In genomic region chr20:44692932-44693476, GRCh38 we compare ENCODE assay signal across 10 cellular contexts. TPM values are rescaled to one million over a fixed set of nuclear protein-coding genes. Genes with fewer than 3 reads are reported as not detected.
DNase-seq lines count a peak whose midpoint lies in the region; ATAC-seq, FAIRE-seq and TF ChIP-seq lines count a peak whose summit lies in the region.
"Had no signal": no experiment of that assay in that cellular context is flagged by ENCODE, and none has a peak within 500 bp of the region (broad histone marks: within the 10 kb centered on the region; RNA-seq: fewer than 3 reads in every experiment).

No MANE protein-coding gene starts in this region.

- no peak overlapping the region for H3K4me3 Mint-ChIP-seq in effector memory CD8-positive, alpha-beta T cell

- DNase-seq in HTR-8/SVneo (ENCODE audit: insufficient read length, low spot score), result peak; percentile 100
- peak; percentile 73 for DNase-seq in bronchial epithelial cell (ENCODE audit: low read depth)
- DNase-seq in kidney, result peak; percentile 94
- DNase-seq in thyroid gland, result peak; percentile 28 to 42
- no peak for DNase-seq in cerebellar nuclear complex (lab: John Stamatoyannopoulos, UW)
- DNase-seq in NCI-H748 (lab: John Stamatoyannopoulos, UW; ENCODE audit: unreplicated experiment), result no peak
- DNase-seq in effector memory CD8-positive, alpha-beta T cell, result no peak
- DNase-seq: Kasumi-1 had no signal

- peaks cover 0 to 4% of the 10 kb centered on the region in 2 donors for H3K4me1 ChIP-seq in kidney (ENCODE audit: control insufficient read depth in 1 of 2, insufficient read depth in 1 of 2, low read depth in 1 of 2, low read length in 2 of 2)
- H3K4me1 ChIP-seq in thyroid gland, result peaks cover 0 to 14% of the 10 kb centered on the region in 2 donors

- peak; percentile 99 for FAIRE-seq in HTR-8/SVneo (lab: Jason Lieb, UNC)
- FAIRE-seq in bronchial epithelial cell (lab: Jason Lieb, UNC), result no peak
- no peak for FAIRE-seq in kidney (lab: Jason Lieb, UNC)

- H3K36me3 ChIP-seq in bronchial epithelial cell (ENCODE audit: control insufficient read depth, insufficient read depth, low read length) (no peaks in the 10 kb centered on the region), kidney (ENCODE audit: control insufficient read depth in 1 of 2, insufficient read depth in 2 of 2, low read length in 2 of 2) (no peaks in the 10 kb centered on the region), thyroid gland (no peaks in the 10 kb centered on the region)

- no peak overlapping the region for H3K9ac ChIP-seq in kidney (ENCODE audit: low read length in 2 of 2)

- no peaks in the 10 kb centered on the region for H3K9me3 Mint-ChIP-seq in effector memory CD8-positive, alpha-beta T cell

- no peak overlapping the region for H3K4me3 ChIP-seq in bronchial epithelial cell (ENCODE audit: low read depth, low read length)
- H3K4me3 ChIP-seq in kidney (ENCODE audit: low read length in 2 of 2), result no peak overlapping the region
- no peak overlapping the region for H3K4me3 ChIP-seq in thyroid gland (replicated peaks in 1 of 3)

- TF ChIP-seq POLR2A in thyroid gland (IDR thresholded peaks at IDR 0.05), result no peak

- peaks cover 7 to 15% of the 10 kb centered on the region in 2 donors for H3K27me3 Mint-ChIP-seq in effector memory CD8-positive, alpha-beta T cell

- 34 to 37% methylated on average over 7 of the region's 7 CpGs for WGBS in thyroid gland, 2 donors

- intact Hi-C loops in kidney (cut with DNase I), result no loop called here
- intact Hi-C loops in thyroid gland (cut with DNase I), result no loop called here

- no peaks in the 10 kb centered on the region for H3K4me1 Mint-ChIP-seq in effector memory CD8-positive, alpha-beta T cell (ENCODE audit: low read depth in 2 of 2)

- H3K27ac ChIP-seq in kidney (ENCODE audit: low read depth in 2 of 2, low read length in 2 of 2) (no peak overlapping the region), thyroid gland (peak overlapping the region; percentile 14 to 65 (median 51))

- ATAC-seq in effector memory CD8-positive, alpha-beta T cell (replicated peaks), result no peak
- ATAC-seq in GM18907 (IDR thresholded peaks at IDR 0.05; ENCODE audit: unreplicated experiment), result no peak
- ATAC-seq: left colon had no signal

- H3K27ac Mint-ChIP-seq in effector memory CD8-positive, alpha-beta T cell, result no peak overlapping the region

- H3K36me3 Mint-ChIP-seq in effector memory CD8-positive, alpha-beta T cell (ENCODE audit: insufficient read depth), result no peaks in the 10 kb centered on the region

- TF ChIP-seq CTCF in bronchial epithelial cell (IDR thresholded peaks at IDR 0.05; ENCODE audit: insufficient read depth, low read length, severe bottlenecking) (no peak), kidney (IDR thresholded peaks at IDR 0.05; ENCODE audit: borderline replicate concordance, extremely low read depth, insufficient read depth) (no peak), thyroid gland (IDR thresholded peaks at IDR 0.05) (no peak)

- H3K27me3 ChIP-seq in bronchial epithelial cell (ENCODE audit: control insufficient read depth, insufficient read depth, low read length), result no peaks in the 10 kb centered on the region
- H3K27me3 ChIP-seq in thyroid gland, result no peaks in the 10 kb centered on the region

- H3K9me3 ChIP-seq in kidney (ENCODE audit: control insufficient read depth in 1 of 2, low read length in 2 of 2) (no peaks in the 10 kb centered on the region), thyroid gland (no peaks in the 10 kb centered on the region)

RNA-seq across cellular contexts. Expression of gene CCN5, which starts 22.2 kb away (rescaled TPM):
- 0.38 TPM in 1 of 2 replicates, not detected in the other for total RNA-seq in bronchial epithelial cell
- 3.1 TPM for total RNA-seq in kidney
- 0.41 TPM for polyA plus RNA-seq in kidney (ENCODE audit: insufficient read depth, low read depth, low replicate concordance)
- 10 to 100 TPM in 2 of 4 donors, 1 to 10 TPM in 2; 4.7 to 47.6 (median 26.6) TPM for total RNA-seq in thyroid gland

RNA-seq across cellular contexts. Expression of gene ADA, which starts 41.5 kb away (rescaled TPM):
- 8.7 and 12.6 TPM in 2 replicates for total RNA-seq in bronchial epithelial cell
- total RNA-seq in kidney, result 6.5 TPM
- 3.1 TPM for polyA plus RNA-seq in kidney (ENCODE audit: insufficient read depth, low read depth, low replicate concordance)
- total RNA-seq in thyroid gland, result 10 to 100 TPM in 1 of 4 donors, 1 to 10 TPM in 3; 4.0 to 13.9 (median 7.1) TPM

RNA-seq across cellular contexts. Expression of gene KCNK15, which starts 52.7 kb away (rescaled TPM):
- total RNA-seq in bronchial epithelial cell, result under 0.01 and 0.26 TPM in 2 replicates
- total RNA-seq in kidney, result 11.7 TPM
- 0.62 TPM for polyA plus RNA-seq in kidney (ENCODE audit: insufficient read depth, low read depth, low replicate concordance)
- 1 to 10 TPM; 2.5 to 5.1 (median 3.4) TPM for total RNA-seq in thyroid gland

Comparison
In these comparisons a context has a peak if more than half of its experiments do, and no peak if none do; other contexts are left out.
1. DNase-seq: peak in HTR-8/SVneo (single experiment), bronchial epithelial cell (single experiment), kidney (single experiment) and thyroid gland (2 of 2); none in cerebellar nuclear complex (0 of 2), NCI-H748 (single experiment) and effector memory CD8-positive, alpha-beta T cell (0 of 3).
2. H3K27ac ChIP-seq: peak in thyroid gland (3 of 3); none in kidney (0 of 2).